ENCODE assay signal across 2 cellular contexts in genomic region chr9:127122176-127123151, GRCh38.
A peak's percentile ranks its signal among the peaks of the same experiment; 100 is the strongest.
TF ChIP-seq lines count a peak whose summit lies in the region.

Gene ANGPTL2 (minus strand): TSS chr9:127122635. CDS start chr9:127108731, 13,904 bp downstream.

TF ChIP-seq in HEK293, 187 proteins besides CTCF, POLR2A, EP300 and RAD21 (continued from another document and continues in another):
- TF ChIP-seq, protein P1, sequence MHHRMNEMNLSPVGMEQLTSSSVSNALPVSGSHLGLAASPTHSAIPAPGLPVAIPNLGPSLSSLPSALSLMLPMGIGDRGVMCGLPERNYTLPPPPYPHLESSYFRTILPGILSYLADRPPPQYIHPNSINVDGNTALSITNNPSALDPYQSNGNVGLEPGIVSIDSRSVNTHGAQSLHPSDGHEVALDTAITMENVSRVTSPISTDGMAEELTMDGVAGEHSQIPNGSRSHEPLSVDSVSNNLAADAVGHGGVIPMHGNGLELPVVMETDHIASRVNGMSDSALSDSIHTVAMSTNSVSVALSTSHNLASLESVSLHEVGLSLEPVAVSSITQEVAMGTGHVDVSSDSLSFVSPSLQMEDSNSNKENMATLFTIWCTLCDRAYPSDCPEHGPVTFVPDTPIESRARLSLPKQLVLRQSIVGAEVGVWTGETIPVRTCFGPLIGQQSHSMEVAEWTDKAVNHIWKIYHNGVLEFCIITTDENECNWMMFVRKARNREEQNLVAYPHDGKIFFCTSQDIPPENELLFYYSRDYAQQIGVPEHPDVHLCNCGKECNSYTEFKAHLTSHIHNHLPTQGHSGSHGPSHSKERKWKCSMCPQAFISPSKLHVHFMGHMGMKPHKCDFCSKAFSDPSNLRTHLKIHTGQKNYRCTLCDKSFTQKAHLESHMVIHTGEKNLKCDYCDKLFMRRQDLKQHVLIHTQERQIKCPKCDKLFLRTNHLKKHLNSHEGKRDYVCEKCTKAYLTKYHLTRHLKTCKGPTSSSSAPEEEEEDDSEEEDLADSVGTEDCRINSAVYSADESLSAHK (tag by site-specific recombination; IDR thresholded peaks at IDR 0.05): no peak
- TF ChIP-seq ZNF18 (tag by site-specific recombination; IDR thresholded peaks at IDR 0.05) (no peak), PRDM10 (tag by site-specific recombination; IDR thresholded peaks at IDR 0.05) (peak; percentile 32; the same call in 1 of the 2 replicates), ZNF692 (tag by site-specific recombination; IDR thresholded peaks at IDR 0.05) (peak; percentile 59), ZNF280D (tag by site-specific recombination; IDR thresholded peaks at IDR 0.05) (no peak)

TF ChIP-seq in HepG2, 621 proteins besides CTCF, POLR2A, EP300 and RAD21 (continued from another document and continues in another):
- TF ChIP-seq, protein P2, sequence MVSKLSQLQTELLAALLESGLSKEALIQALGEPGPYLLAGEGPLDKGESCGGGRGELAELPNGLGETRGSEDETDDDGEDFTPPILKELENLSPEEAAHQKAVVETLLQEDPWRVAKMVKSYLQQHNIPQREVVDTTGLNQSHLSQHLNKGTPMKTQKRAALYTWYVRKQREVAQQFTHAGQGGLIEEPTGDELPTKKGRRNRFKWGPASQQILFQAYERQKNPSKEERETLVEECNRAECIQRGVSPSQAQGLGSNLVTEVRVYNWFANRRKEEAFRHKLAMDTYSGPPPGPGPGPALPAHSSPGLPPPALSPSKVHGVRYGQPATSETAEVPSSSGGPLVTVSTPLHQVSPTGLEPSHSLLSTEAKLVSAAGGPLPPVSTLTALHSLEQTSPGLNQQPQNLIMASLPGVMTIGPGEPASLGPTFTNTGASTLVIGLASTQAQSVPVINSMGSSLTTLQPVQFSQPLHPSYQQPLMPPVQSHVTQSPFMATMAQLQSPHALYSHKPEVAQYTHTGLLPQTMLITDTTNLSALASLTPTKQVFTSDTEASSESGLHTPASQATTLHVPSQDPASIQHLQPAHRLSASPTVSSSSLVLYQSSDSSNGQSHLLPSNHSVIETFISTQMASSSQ (IDR thresholded peaks at IDR 0.05; ENCODE audit: low read depth): no peak
- TF ChIP-seq, protein P2 (CRISPR knock-in tag; IDR thresholded peaks at IDR 0.05; ENCODE audit: borderline replicate concordance): no peak
- no peak for TF ChIP-seq FOXA3 (CRISPR knock-in tag; IDR thresholded peaks at IDR 0.05)
- TF ChIP-seq MXI1 (IDR thresholded peaks at IDR 0.05; ENCODE audit: borderline replicate concordance, low read depth, low read length): peak; percentile 35; the same call in 1 of the 3 replicates
- TF ChIP-seq SMAD1 (CRISPR knock-in tag; IDR thresholded peaks at IDR 0.05; ENCODE audit: borderline replicate concordance, low read depth): no peak
- TF ChIP-seq ELF3 (CRISPR knock-in tag; IDR thresholded peaks at IDR 0.05): no peak
- TF ChIP-seq, protein P3, sequence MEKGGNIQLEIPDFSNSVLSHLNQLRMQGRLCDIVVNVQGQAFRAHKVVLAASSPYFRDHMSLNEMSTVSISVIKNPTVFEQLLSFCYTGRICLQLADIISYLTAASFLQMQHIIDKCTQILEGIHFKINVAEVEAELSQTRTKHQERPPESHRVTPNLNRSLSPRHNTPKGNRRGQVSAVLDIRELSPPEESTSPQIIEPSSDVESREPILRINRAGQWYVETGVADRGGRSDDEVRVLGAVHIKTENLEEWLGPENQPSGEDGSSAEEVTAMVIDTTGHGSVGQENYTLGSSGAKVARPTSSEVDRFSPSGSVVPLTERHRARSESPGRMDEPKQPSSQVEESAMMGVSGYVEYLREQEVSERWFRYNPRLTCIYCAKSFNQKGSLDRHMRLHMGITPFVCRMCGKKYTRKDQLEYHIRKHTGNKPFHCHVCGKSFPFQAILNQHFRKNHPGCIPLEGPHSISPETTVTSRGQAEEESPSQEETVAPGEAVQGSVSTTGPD (CRISPR knock-in tag; IDR thresholded peaks at IDR 0.05): no peak
- TF ChIP-seq ZNF629 (CRISPR knock-in tag; conservative IDR thresholded peaks at IDR 0.05): no peak
- TF ChIP-seq ZNF101 (CRISPR knock-in tag; IDR thresholded peaks at IDR 0.05; ENCODE audit: borderline replicate concordance, low read depth): no peak
- TF ChIP-seq, protein P4, sequence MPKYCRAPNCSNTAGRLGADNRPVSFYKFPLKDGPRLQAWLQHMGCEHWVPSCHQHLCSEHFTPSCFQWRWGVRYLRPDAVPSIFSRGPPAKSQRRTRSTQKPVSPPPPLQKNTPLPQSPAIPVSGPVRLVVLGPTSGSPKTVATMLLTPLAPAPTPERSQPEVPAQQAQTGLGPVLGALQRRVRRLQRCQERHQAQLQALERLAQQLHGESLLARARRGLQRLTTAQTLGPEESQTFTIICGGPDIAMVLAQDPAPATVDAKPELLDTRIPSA (CRISPR knock-in tag; IDR thresholded peaks at IDR 0.05; ENCODE audit: borderline replicate concordance): no peak
- no peak for TF ChIP-seq GABPA (IDR thresholded peaks at IDR 0.05; ENCODE audit: low read depth, low read length)
- no peak for TF ChIP-seq GABPA (CRISPR knock-in tag; IDR thresholded peaks at IDR 0.05; ENCODE audit: low read depth)
- TF ChIP-seq HIC2 (CRISPR knock-in tag; IDR thresholded peaks at IDR 0.05; ENCODE audit: low read depth): peak; percentile 92
- TF ChIP-seq IKZF1 (IDR thresholded peaks at IDR 0.05): no peak
- TF ChIP-seq PPARG (CRISPR knock-in tag; conservative IDR thresholded peaks at IDR 0.05): no peak
- 0 out of 2 replicates have a peak, but pooled peaks have one; percentile 22 for TF ChIP-seq TRIM24 (CRISPR knock-in tag; IDR thresholded peaks at IDR 0.05)
- TF ChIP-seq CHD2 (IDR thresholded peaks at IDR 0.05; ENCODE audit: low read depth, low read length): no peak
- TF ChIP-seq DNMT1 (CRISPR knock-in tag; IDR thresholded peaks at IDR 0.05): no peak
- no peak for TF ChIP-seq ARHGAP35 (CRISPR knock-in tag; IDR thresholded peaks at IDR 0.05; ENCODE audit: borderline replicate concordance)
- TF ChIP-seq, protein P5, sequence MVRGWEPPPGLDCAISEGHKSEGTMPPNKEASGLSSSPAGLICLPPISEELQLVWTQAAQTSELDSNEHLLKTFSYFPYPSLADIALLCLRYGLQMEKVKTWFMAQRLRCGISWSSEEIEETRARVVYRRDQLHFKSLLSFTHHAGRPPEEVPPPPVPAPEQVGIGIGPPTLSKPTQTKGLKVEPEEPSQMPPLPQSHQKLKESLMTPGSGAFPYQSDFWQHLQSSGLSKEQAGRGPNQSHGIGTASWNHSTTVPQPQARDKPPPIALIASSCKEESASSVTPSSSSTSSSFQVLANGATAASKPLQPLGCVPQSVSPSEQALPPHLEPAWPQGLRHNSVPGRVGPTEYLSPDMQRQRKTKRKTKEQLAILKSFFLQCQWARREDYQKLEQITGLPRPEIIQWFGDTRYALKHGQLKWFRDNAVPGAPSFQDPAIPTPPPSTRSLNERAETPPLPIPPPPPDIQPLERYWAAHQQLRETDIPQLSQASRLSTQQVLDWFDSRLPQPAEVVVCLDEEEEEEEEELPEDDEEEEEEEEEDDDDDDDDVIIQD (CRISPR knock-in tag; IDR thresholded peaks at IDR 0.05; ENCODE audit: low read depth): no peak
- TF ChIP-seq ZMYM2 (CRISPR knock-in tag; IDR thresholded peaks at IDR 0.05): no peak
- TF ChIP-seq ETV6 (CRISPR knock-in tag; conservative IDR thresholded peaks at IDR 0.05): 0 out of 2 replicates have a peak, but pooled peaks have one; percentile 20
- TF ChIP-seq ZNF569 (CRISPR knock-in tag; IDR thresholded peaks at IDR 0.05; ENCODE audit: borderline replicate concordance): no peak
- TF ChIP-seq, protein P6, sequence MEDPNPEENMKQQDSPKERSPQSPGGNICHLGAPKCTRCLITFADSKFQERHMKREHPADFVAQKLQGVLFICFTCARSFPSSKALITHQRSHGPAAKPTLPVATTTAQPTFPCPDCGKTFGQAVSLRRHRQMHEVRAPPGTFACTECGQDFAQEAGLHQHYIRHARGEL (CRISPR knock-in tag; IDR thresholded peaks at IDR 0.05): 0 out of 2 replicates have a peak, but pooled peaks have one; percentile 24
- peak; percentile 23; the same call in 1 of the 2 replicates for TF ChIP-seq SP4 (CRISPR knock-in tag; IDR thresholded peaks at IDR 0.05)
- no peak for TF ChIP-seq CEBPZ (IDR thresholded peaks at IDR 0.05; ENCODE audit: low read length)
- TF ChIP-seq POGZ (CRISPR knock-in tag; IDR thresholded peaks at IDR 0.05): no peak
- TF ChIP-seq, protein P7, sequence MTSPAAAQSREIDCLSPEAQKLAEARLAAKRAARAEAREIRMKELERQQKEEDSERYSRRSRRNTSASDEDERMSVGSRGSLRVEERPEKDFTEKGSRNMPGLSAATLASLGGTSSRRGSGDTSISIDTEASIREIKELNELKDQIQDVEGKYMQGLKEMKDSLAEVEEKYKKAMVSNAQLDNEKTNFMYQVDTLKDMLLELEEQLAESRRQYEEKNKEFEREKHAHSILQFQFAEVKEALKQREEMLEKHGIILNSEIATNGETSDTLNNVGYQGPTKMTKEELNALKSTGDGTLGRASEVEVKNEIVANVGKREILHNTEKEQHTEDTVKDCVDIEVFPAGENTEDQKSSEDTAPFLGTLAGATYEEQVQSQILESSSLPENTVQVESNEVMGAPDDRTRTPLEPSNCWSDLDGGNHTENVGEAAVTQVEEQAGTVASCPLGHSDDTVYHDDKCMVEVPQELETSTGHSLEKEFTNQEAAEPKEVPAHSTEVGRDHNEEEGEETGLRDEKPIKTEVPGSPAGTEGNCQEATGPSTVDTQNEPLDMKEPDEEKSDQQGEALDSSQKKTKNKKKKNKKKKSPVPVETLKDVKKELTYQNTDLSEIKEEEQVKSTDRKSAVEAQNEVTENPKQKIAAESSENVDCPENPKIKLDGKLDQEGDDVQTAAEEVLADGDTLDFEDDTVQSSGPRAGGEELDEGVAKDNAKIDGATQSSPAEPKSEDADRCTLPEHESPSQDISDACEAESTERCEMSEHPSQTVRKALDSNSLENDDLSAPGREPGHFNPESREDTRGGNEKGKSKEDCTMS (CRISPR knock-in tag; conservative IDR thresholded peaks at IDR 0.05): no peak
- TF ChIP-seq RNF2 (conservative IDR thresholded peaks at IDR 0.05; ENCODE audit: low read depth): 0 out of 2 replicates have a peak, but pooled peaks have one; percentile 34
- TF ChIP-seq, protein P8, sequence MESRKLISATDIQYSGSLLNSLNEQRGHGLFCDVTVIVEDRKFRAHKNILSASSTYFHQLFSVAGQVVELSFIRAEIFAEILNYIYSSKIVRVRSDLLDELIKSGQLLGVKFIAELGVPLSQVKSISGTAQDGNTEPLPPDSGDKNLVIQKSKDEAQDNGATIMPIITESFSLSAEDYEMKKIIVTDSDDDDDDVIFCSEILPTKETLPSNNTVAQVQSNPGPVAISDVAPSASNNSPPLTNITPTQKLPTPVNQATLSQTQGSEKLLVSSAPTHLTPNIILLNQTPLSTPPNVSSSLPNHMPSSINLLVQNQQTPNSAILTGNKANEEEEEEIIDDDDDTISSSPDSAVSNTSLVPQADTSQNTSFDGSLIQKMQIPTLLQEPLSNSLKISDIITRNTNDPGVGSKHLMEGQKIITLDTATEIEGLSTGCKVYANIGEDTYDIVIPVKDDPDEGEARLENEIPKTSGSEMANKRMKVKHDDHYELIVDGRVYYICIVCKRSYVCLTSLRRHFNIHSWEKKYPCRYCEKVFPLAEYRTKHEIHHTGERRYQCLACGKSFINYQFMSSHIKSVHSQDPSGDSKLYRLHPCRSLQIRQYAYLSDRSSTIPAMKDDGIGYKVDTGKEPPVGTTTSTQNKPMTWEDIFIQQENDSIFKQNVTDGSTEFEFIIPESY (CRISPR knock-in tag; IDR thresholded peaks at IDR 0.05): peak; percentile 58
- TF ChIP-seq GPBP1L1 (CRISPR knock-in tag; IDR thresholded peaks at IDR 0.05): no peak
